Comparison of ENCODE assay signal across 9 cellular contexts in the genomic region with DNA sequence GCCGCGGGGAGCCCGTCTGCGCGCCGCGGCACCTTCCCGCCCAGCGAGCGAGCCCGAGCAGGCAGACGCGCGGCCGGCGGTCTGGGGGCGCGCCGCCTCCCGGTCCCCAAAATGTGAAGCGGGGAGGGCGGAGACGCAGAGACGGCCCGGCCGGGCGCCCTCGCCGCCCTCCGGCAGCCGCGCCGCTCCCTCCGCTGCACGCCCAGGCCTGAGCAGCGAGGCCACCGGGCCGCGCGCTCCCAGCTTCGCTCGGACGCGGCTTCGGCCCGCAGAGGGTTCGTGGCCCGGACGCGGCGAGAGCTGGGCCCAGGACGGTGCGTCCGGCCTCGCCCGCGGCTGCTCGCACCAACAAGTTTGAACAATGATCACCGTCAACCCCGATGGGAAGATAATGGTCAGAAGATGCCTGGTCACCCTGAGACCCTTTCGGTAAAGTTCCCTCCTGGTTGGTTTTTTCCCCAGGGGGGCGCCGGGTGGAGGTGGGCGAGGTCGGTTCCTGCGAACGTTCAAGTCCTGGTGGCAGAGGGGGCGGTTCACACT. TPM values are rescaled to one million over a fixed set of nuclear protein-coding genes. Genes with fewer than 3 reads are reported as not detected.
DNase-seq lines count a peak whose midpoint lies in the region; ATAC-seq and TF ChIP-seq lines count a peak whose summit lies in the region.
"Had no signal": no experiment of that assay in that cellular context is flagged by ENCODE, and none has a peak within 500 bp of the region (broad histone marks: within the 10 kb centered on the region; RNA-seq: fewer than 3 reads in every experiment).

No MANE protein-coding gene starts in this region.

- H3K27me3 ChIP-seq in SK-N-SH (ENCODE audit: insufficient read depth) (no peaks in the 10 kb centered on the region), right atrium auricular region (peaks cover 12 to 19% of the 10 kb centered on the region in 2 donors), stomach (peaks cover 15 to 90% (median 53%) of the 10 kb centered on the region in 3 donors)

- no peaks in the 10 kb centered on the region for H3K9me2 ChIP-seq in SK-N-SH

- CTCF ChIA-PET in SK-N-SH (lab: Yijun Ruan, JAX): interaction anchor here (0.7 to 12.2 kb wide), 90 partner anchors 11 to 437 kb away, joined by 3 to 594 read pairs (median 6); a partner anchor contains a TSS

- no peaks in the 10 kb centered on the region for H4K20me1 ChIP-seq in SK-N-SH (ENCODE audit: insufficient read depth)

- TF ChIP-seq CTCF in SK-N-SH (IDR thresholded peaks at IDR 0.05) (no peak), VCaP (conservative IDR thresholded peaks at IDR 0.05) (no peak), right atrium auricular region (IDR thresholded peaks at IDR 0.05) (no peak), stomach (IDR thresholded peaks at IDR 0.05) (no peak)

- H3K36me3 ChIP-seq in SK-N-SH (replicated peaks in 1 of 2; ENCODE audit: control insufficient read depth in 1 of 2, insufficient read depth in 2 of 2, low read length in 1 of 2) (no peaks in the 10 kb centered on the region), right atrium auricular region (no peaks in the 10 kb centered on the region), stomach (no peaks in the 10 kb centered on the region)

- peak overlapping the region; percentile 67 for H3K9ac ChIP-seq in SK-N-SH

- intact Hi-C loops in stomach (cut with DNase I; ENCODE audit: low total_unique reads): loop anchor here (5.0 kb wide), 1 partner anchor 189 kb away; no protein-coding TSS in a partner anchor

- H3K79me2 ChIP-seq in SK-N-SH (ENCODE audit: insufficient read depth): peaks cover 32% of the 10 kb centered on the region

- peaks cover 17 to 41% of the 10 kb centered on the region in 2 experiments; a peak in 3 of 4 replicates for H3K4me1 ChIP-seq in SK-N-SH (ENCODE audit: control insufficient read depth in 1 of 2, insufficient read depth in 2 of 2, low read depth in 1 of 2, low read length in 1 of 2)
- peaks cover 0 to 24% of the 10 kb centered on the region in 2 donors for H3K4me1 ChIP-seq in right atrium auricular region
- H3K4me1 ChIP-seq in stomach: peaks cover 20 to 24% (median 23%) of the 10 kb centered on the region in 4 donors

- TF ChIP-seq EP300 in SK-N-SH (IDR thresholded peaks at IDR 0.05; ENCODE audit: borderline replicate concordance in 1 of 2, low read depth in 1 of 2, low read length in 1 of 2) (no peak), stomach (IDR thresholded peaks at IDR 0.05) (no peak)

- TF ChIP-seq RAD21 in SK-N-SH (IDR thresholded peaks at IDR 0.05; ENCODE audit: low read length): no peak

- H3K27ac ChIP-seq in SK-N-SH (ENCODE audit: low read depth in 2 of 2, low read length in 1 of 2): no peak overlapping the region
- peak overlapping the region; percentile 78 for H3K27ac ChIP-seq in VCaP
- no peak overlapping the region for H3K27ac ChIP-seq in right atrium auricular region
- no peak overlapping the region for H3K27ac ChIP-seq in stomach

- H3K9me3 ChIP-seq in SK-N-SH: no peaks in the 10 kb centered on the region
- H3K9me3 ChIP-seq in right atrium auricular region: no peaks in the 10 kb centered on the region
- no peaks in the 10 kb centered on the region for H3K9me3 ChIP-seq in stomach

- POLR2A ChIA-PET in SK-N-SH (lab: Yijun Ruan, JAX): interaction anchor here (0.9 to 1.8 kb wide), 9 partner anchors 12 to 220 kb away, joined by 3 to 8 read pairs (median 4); a partner anchor contains a TSS

- peak overlapping the region; percentile 83 for H2AFZ ChIP-seq in SK-N-SH (ENCODE audit: low read depth)

- peak overlapping the region; percentile 65 for H3K4me2 ChIP-seq in SK-N-SH

- no peak for TF ChIP-seq POLR2A in stomach (IDR thresholded peaks at IDR 0.05)

- DNase-seq in SK-N-SH: peak; percentile 88
- DNase-seq in right atrium auricular region (ENCODE audit: low spot score): no peak
- DNase-seq in stomach: no peak
- DNase-seq in NCI-H2196 treated with DMSO at 0.1 percent for 48 hours (lab: John Stamatoyannopoulos, UW; ENCODE audit: unreplicated experiment): no peak
- DNase-seq in nucleus accumbens (lab: John Stamatoyannopoulos, UW): no peak
- DNase-seq: NCI-H1436 treated with DMSO at 0.1 percent for 48 hours had no signal

- H3F3A ChIP-seq in SK-N-SH (replicated peaks; ENCODE audit: insufficient read depth): peaks cover 37% of the 10 kb centered on the region

- H3K4me3 ChIP-seq in SK-N-SH (ENCODE audit: low read depth in 2 of 2, low read length in 1 of 2) (peak overlapping the region; percentile 56 to 74), right atrium auricular region (peak overlapping the region; percentile 19 to 44), stomach (peak overlapping the region; percentile 34 to 49 (median 40))

- ATAC-seq in SK-N-SH treated with all-trans-retinoic acid at 6 μM for 48 hours (no peak), HG02970 (IDR thresholded peaks at IDR 0.05; ENCODE audit: low FRiP score, unreplicated experiment) (no peak)

- WGBS in SK-N-SH (ENCODE audit: low lambda C conversion rate): 2% methylated on average over 29 of the region's 68 CpGs
- WGBS in stomach, 5 donors: 0 to 1% (median 1%) methylated on average over 21 to 68 of the region's 68 CpGs

TF ChIP-seq in SK-N-SH, 30 proteins besides CTCF, POLR2A, EP300 and RAD21:
- TF ChIP-seq RCOR1 (IDR thresholded peaks at IDR 0.05; ENCODE audit: low read length) (no peak), SIN3A (IDR thresholded peaks at IDR 0.05; ENCODE audit: borderline replicate concordance, low read depth, low read length) (0 out of 2 replicates have a peak, but pooled peaks have one; percentile 9), MXI1 (IDR thresholded peaks at IDR 0.05; ENCODE audit: low read depth, low read length) (0 out of 2 replicates have a peak, but pooled peaks have one; percentile 28), EZH2phosphoT487 (IDR thresholded peaks at IDR 0.05; ENCODE audit: borderline replicate concordance, low read depth) (no peak), YY1 (IDR thresholded peaks at IDR 0.05; ENCODE audit: low read depth) (no peak), CHD2 (IDR thresholded peaks at IDR 0.05; ENCODE audit: low read length, partially characterized antibody) (no peak), POLR2AphosphoS5 (IDR thresholded peaks at IDR 0.05; ENCODE audit: low read depth, low read length) (no peak)
- TF ChIP-seq, protein P1, sequence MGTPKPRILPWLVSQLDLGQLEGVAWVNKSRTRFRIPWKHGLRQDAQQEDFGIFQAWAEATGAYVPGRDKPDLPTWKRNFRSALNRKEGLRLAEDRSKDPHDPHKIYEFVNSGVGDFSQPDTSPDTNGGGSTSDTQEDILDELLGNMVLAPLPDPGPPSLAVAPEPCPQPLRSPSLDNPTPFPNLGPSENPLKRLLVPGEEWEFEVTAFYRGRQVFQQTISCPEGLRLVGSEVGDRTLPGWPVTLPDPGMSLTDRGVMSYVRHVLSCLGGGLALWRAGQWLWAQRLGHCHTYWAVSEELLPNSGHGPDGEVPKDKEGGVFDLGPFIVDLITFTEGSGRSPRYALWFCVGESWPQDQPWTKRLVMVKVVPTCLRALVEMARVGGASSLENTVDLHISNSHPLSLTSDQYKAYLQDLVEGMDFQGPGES (IDR thresholded peaks at IDR 0.05; ENCODE audit: low read depth, low read length): no peak

TF ChIP-seq in SK-N-SH treated with all-trans-retinoic acid at 6 μM for 48 hours, 23 proteins besides CTCF, POLR2A, EP300 and RAD21 (continues in another document):
- TF ChIP-seq PPARA (CRISPR knock-in tag; IDR thresholded peaks at IDR 0.05; ENCODE audit: borderline replicate concordance): no peak
- no peak for TF ChIP-seq TOX (CRISPR knock-in tag; IDR thresholded peaks at IDR 0.05; ENCODE audit: borderline replicate concordance)
- TF ChIP-seq ZFP3 (CRISPR knock-in tag; IDR thresholded peaks at IDR 0.05): no peak
- TF ChIP-seq, protein P2, sequence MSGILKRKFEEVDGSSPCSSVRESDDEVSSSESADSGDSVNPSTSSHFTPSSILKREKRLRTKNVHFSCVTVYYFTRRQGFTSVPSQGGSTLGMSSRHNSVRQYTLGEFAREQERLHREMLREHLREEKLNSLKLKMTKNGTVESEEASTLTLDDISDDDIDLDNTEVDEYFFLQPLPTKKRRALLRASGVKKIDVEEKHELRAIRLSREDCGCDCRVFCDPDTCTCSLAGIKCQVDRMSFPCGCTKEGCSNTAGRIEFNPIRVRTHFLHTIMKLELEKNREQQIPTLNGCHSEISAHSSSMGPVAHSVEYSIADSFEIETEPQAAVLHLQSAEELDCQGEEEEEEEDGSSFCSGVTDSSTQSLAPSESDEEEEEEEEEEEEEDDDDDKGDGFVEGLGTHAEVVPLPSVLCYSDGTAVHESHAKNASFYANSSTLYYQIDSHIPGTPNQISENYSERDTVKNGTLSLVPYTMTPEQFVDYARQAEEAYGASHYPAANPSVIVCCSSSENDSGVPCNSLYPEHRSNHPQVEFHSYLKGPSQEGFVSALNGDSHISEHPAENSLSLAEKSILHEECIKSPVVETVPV (CRISPR knock-in tag; IDR thresholded peaks at IDR 0.05): no peak
- no peak for TF ChIP-seq ZNF565 (CRISPR knock-in tag; conservative IDR thresholded peaks at IDR 0.05; ENCODE audit: low read depth)
- no peak for TF ChIP-seq ARNTL (CRISPR knock-in tag; IDR thresholded peaks at IDR 0.05; ENCODE audit: borderline replicate concordance, low read depth)
- TF ChIP-seq, protein P3, sequence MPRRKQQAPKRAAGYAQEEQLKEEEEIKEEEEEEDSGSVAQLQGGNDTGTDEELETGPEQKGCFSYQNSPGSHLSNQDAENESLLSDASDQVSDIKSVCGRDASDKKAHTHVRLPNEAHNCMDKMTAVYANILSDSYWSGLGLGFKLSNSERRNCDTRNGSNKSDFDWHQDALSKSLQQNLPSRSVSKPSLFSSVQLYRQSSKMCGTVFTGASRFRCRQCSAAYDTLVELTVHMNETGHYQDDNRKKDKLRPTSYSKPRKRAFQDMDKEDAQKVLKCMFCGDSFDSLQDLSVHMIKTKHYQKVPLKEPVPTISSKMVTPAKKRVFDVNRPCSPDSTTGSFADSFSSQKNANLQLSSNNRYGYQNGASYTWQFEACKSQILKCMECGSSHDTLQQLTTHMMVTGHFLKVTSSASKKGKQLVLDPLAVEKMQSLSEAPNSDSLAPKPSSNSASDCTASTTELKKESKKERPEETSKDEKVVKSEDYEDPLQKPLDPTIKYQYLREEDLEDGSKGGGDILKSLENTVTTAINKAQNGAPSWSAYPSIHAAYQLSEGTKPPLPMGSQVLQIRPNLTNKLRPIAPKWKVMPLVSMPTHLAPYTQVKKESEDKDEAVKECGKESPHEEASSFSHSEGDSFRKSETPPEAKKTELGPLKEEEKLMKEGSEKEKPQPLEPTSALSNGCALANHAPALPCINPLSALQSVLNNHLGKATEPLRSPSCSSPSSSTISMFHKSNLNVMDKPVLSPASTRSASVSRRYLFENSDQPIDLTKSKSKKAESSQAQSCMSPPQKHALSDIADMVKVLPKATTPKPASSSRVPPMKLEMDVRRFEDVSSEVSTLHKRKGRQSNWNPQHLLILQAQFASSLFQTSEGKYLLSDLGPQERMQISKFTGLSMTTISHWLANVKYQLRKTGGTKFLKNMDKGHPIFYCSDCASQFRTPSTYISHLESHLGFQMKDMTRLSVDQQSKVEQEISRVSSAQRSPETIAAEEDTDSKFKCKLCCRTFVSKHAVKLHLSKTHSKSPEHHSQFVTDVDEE (CRISPR knock-in tag; IDR thresholded peaks at IDR 0.05): no peak

RNA-seq across cellular contexts. Expression of a gene that starts 0.5 kb away (rescaled TPM):
- polyA plus RNA-seq in SK-N-SH (2012; rRNA removed) (10.3 and 13.8 TPM in 2 replicates), stomach (under 1 TPM; 0.10 to 0.46 (median 0.19) TPM)
- polyA plus RNA-seq in SK-N-SH (2012; cell fraction: cytosol; rRNA removed): 4.1 and 7.1 TPM in 2 replicates
- polyA plus RNA-seq in SK-N-SH (2012; cell fraction: nucleus; rRNA removed): 36.6 and 42.2 TPM in 2 replicates
- total RNA-seq in right atrium auricular region (not detected), stomach (1 to 10 TPM in 1 of 5 donors, not detected in 4; 1.7 TPM)
